Comparison of ENCODE assay signal across 20 cellular contexts in genomic region chr2:24809316-24810007, GRCh38. TPM values are rescaled to one million over a fixed set of nuclear protein-coding genes. Genes with fewer than 3 reads are reported as not detected.
A peak's percentile ranks its signal among the peaks of the same experiment; 100 is the strongest.
DNase-seq lines count a peak whose midpoint lies in the region; ATAC-seq, FAIRE-seq and TF ChIP-seq lines count a peak whose summit lies in the region.
"Had no signal": no experiment of that assay in that cellular context is flagged by ENCODE, and none has a peak within 500 bp of the region (broad histone marks: within the 10 kb centered on the region; RNA-seq: fewer than 3 reads in every experiment).

No MANE protein-coding gene starts in this region.

- CTCF ChIA-PET in CD4-positive, alpha-beta memory T cell (lab: Charles Lee; ENCODE audit: partially characterized antibody) = interaction anchor here (1.3 to 1.6 kb wide), 2 partner anchors 10 to 19 kb away, joined by 3 to 5 read pairs; no protein-coding TSS in a partner anchor

- no peak overlapping the region for H3K4me3 ChIP-seq in CD4-positive, alpha-beta memory T cell (ENCODE audit: low read length in 2 of 2)
- H3K4me3 ChIP-seq in fibroblast of mammary gland (ENCODE audit: control insufficient read depth, low read depth, low read length) = no peak overlapping the region
- H3K4me3 ChIP-seq in gastroesophageal sphincter = no peak overlapping the region
- no peak overlapping the region for H3K4me3 ChIP-seq in ovary
- H3K4me3 ChIP-seq: body of pancreas had no signal

- peaks cover 16 to 22% (median 20%) of the 10 kb centered on the region in 4 donors for H3K4me1 Mint-ChIP-seq in CD4-positive, alpha-beta memory T cell

- peaks cover 6 to 26% of the 10 kb centered on the region in 2 donors for H3K36me3 Mint-ChIP-seq in CD4-positive, alpha-beta memory T cell

- FAIRE-seq in A204.1 (lab: Jason Lieb, UNC) (peak; percentile 58), RCC 7860 (lab: Jason Lieb, UNC) (peak; percentile 74)

- DNase-seq in CD4-positive, alpha-beta memory T cell = no peak
- DNase-seq in RCC 7860 (ENCODE audit: low spot score) = peak; percentile 17
- peak; percentile 62 for DNase-seq in fibroblast of mammary gland (ENCODE audit: low read depth)
- no peak for DNase-seq in NCI-H1048 (lab: John Stamatoyannopoulos, UW)
- no peak for DNase-seq in ovary
- DNase-seq: activated CD4-positive, CD25-positive, alpha-beta regulatory T cell; activated naive CD4-positive, alpha-beta T cell treated with Interleukin-2 at 50 U/mL for 16 hours; AML-193; body of pancreas; dermis blood vessel endothelial cell; hypothalamus; NCI-H2081 treated with DMSO at 0.1 percent for 48 hours; NCI-H748 treated with DMSO at 0.1 percent for 48 hours; stimulated activated CD4-positive, alpha-beta T cell treated with anti-CD3 and anti-CD28 coated beads, Interleukin-4, amount 100 ng/mL, for 24 hours; stimulated activated CD8-positive, alpha-beta memory T cell treated with anti-CD3 and anti-CD28 coated beads, Interleukin-4, amount 100 ng/mL, for 48 hours had no signal

- peak overlapping the region in 5 of 7 donors; percentile 73 to 87 (median 82) for H3K27ac Mint-ChIP-seq in CD4-positive, alpha-beta memory T cell

- H3K27ac ChIP-seq in CD4-positive, alpha-beta memory T cell (ENCODE audit: low read depth, low read length) = peak overlapping the region; percentile 25
- no peak overlapping the region for H3K27ac ChIP-seq in gastroesophageal sphincter
- H3K27ac ChIP-seq in ovary = no peak overlapping the region
- H3K27ac ChIP-seq: body of pancreas, RWPE1 had no signal

- TF ChIP-seq POLR2A in gastroesophageal sphincter (IDR thresholded peaks at IDR 0.05) = no peak
- TF ChIP-seq POLR2A in ovary (IDR thresholded peaks at IDR 0.05) = no peak

- no peaks in the 10 kb centered on the region for H3K27me3 ChIP-seq in CD4-positive, alpha-beta memory T cell (ENCODE audit: insufficient read depth, low read length)
- H3K27me3 ChIP-seq in gastroesophageal sphincter (no peaks in the 10 kb centered on the region), ovary (no peaks in the 10 kb centered on the region)
- H3K27me3 ChIP-seq: body of pancreas had no signal

- no peaks in the 10 kb centered on the region for H3K9me3 ChIP-seq in CD4-positive, alpha-beta memory T cell (ENCODE audit: control insufficient read depth in 1 of 2, low read length in 2 of 2)
- H3K9me3 ChIP-seq in gastroesophageal sphincter (peaks cover 0 to 10% (median 0%) of the 10 kb centered on the region in 3 donors), ovary (peaks cover 0 to 6% of the 10 kb centered on the region in 2 donors)
- H3K9me3 ChIP-seq: body of pancreas had no signal

- peak overlapping the region; percentile 9 to 84 (median 76) for H3K4me3 Mint-ChIP-seq in CD4-positive, alpha-beta memory T cell

- H3K27me3 Mint-ChIP-seq in CD4-positive, alpha-beta memory T cell = no peaks in the 10 kb centered on the region

- intact Hi-C loops in CD4-positive, alpha-beta memory T cell (cut with micrococcal nuclease) = no loop called here
- intact Hi-C loops in ovary (cut with DNase I) = no loop called here

- peaks cover 0 to 8% (median 2%) of the 10 kb centered on the region in 8 donors for H3K9me3 Mint-ChIP-seq in CD4-positive, alpha-beta memory T cell

- TF ChIP-seq EP300 in gastroesophageal sphincter (IDR thresholded peaks at IDR 0.05) (no peak), ovary (IDR thresholded peaks at IDR 0.05) (no peak)

- H3K36me3 ChIP-seq in CD4-positive, alpha-beta memory T cell (ENCODE audit: insufficient read depth, low read length) = no peaks in the 10 kb centered on the region
- H3K36me3 ChIP-seq in gastroesophageal sphincter = peaks cover 0 to 7% of the 10 kb centered on the region in 2 donors
- no peaks in the 10 kb centered on the region for H3K36me3 ChIP-seq in ovary

- ATAC-seq in HG03175 (IDR thresholded peaks at IDR 0.05; ENCODE audit: unreplicated experiment) (no peak), gastroesophageal sphincter (no peak)
- ATAC-seq: body of pancreas, esophagus mucosa had no signal

- peaks cover 16% of the 10 kb centered on the region for H3K4me1 ChIP-seq in CD4-positive, alpha-beta memory T cell (ENCODE audit: insufficient read depth, low read length)
- no peaks in the 10 kb centered on the region for H3K4me1 ChIP-seq in gastroesophageal sphincter
- H3K4me1 ChIP-seq in ovary (ENCODE audit: insufficient read depth) = no peaks in the 10 kb centered on the region
- H3K4me1 ChIP-seq: body of pancreas had no signal

- 72 to 83% methylated on average over 3 to 4 of the region's 4 CpGs for WGBS in gastroesophageal sphincter (ENCODE audit: low coverage in 1 of 2), 2 donors
- WGBS in ovary, 3 donors = 64 to 74% (median 73%) methylated on average over 4 of the region's 4 CpGs

- TF ChIP-seq CTCF in fibroblast of mammary gland (conservative IDR thresholded peaks at IDR 0.05; ENCODE audit: control insufficient read depth, insufficient read depth, low read depth, low read length) = no peak
- no peak for TF ChIP-seq CTCF in gastroesophageal sphincter (IDR thresholded peaks at IDR 0.05)
- TF ChIP-seq CTCF in ovary (IDR thresholded peaks at IDR 0.05) = no peak

- POLR2A ChIA-PET in CD4-positive, alpha-beta memory T cell (lab: Charles Lee; ENCODE audit: partially characterized antibody) = interaction anchor here (1.1 to 1.4 kb wide), 2 partner anchors 10 to 17 kb away, joined by 3 to 7 read pairs; partner anchors contain the start of genes CENPO and PTRHD1

RNA-seq across cellular contexts. Expression of gene CENPO, which starts 16.2 kb away (rescaled TPM):
- total RNA-seq in CD4-positive, alpha-beta memory T cell = 1 to 10 TPM; 4.6 to 6.1 TPM
- 1 to 10 TPM; 1.6 to 2.5 TPM for polyA plus RNA-seq in CD4-positive, alpha-beta memory T cell
- total RNA-seq in gastroesophageal sphincter = 1 to 10 TPM in 3 of 4 donors, under 1 TPM in 1; 0.31 to 3.8 (median 2.8) TPM
- 1 to 10 TPM; 1.0 to 3.9 (median 2.4) TPM for total RNA-seq in ovary
- 1 to 10 TPM; 1.7 to 4.7 TPM for polyA plus RNA-seq in ovary

RNA-seq across cellular contexts. Expression of gene PTRHD1, which starts 16.3 kb away (rescaled TPM):
- total RNA-seq in CD4-positive, alpha-beta memory T cell = 10 to 100 TPM; 12.0 to 12.8 TPM
- polyA plus RNA-seq in CD4-positive, alpha-beta memory T cell = 10 to 100 TPM; 48.6 to 52.1 TPM
- total RNA-seq in gastroesophageal sphincter (10 to 100 TPM; 11.8 to 12.4 (median 12.1) TPM), ovary (10 to 100 TPM; 14.9 to 68.1 (median 21.1) TPM)
- 10 to 100 TPM; 21.0 to 57.8 TPM for polyA plus RNA-seq in ovary

Comparison
In these comparisons a context has a peak if more than half of its experiments do, and no peak if none do; other contexts are left out.
1. DNase-seq: peak in RCC 7860 (single experiment) and fibroblast of mammary gland (single experiment); none in CD4-positive, alpha-beta memory T cell (0 of 5), NCI-H1048 (single experiment) and ovary (0 of 5).